18 cellular contexts compared by ENCODE assay signal in the genomic region with DNA sequence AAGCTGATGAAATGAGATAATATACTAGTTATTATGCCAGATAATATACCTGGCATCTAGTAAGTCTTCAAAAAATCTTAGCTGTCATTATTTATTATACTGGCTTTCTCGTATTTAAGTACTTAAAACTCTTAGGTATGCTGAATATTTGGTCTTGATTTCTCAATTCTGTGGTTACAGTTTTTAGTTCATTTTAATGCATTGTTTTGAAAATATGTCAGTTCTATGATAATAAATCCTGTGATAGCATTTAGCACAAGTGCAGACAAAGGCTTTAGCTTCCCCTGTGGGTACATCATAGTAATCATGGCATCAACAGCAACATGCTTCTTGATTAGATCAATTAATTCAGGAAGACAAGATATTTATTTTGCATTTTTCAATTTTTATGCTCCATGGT.
"Had no signal": no experiment of that assay in that cellular context is flagged by ENCODE, and none has a peak within 500 bp of the region (broad histone marks: within the 10 kb centered on the region; RNA-seq: fewer than 3 reads in every experiment).

No MANE protein-coding gene starts in this region.

- H3K27ac Mint-ChIP-seq: activated naive CD8-positive, alpha-beta T cell; endodermal cell; mesothelial cell of epicardium; natural killer cell treated with Interleukin-12 subunit alpha and Interleukin-12 subunit beta and Interleukin-15 and Interleukin-18, amount 100 ng/mL, for 72 hours; stimulated activated naive B cell treated with anti-CD40 and anti-IgM and Interleukin-4, amounts not matched to agents 10 μg/mL and 1 μg/mL and 100 μg/mL, for 72 hours had no signal

- H3K4me1 ChIP-seq: parathyroid adenoma, upper lobe of right lung had no signal

- H3K27me3 Mint-ChIP-seq: natural killer cell treated with Interleukin-12 subunit alpha and Interleukin-12 subunit beta and Interleukin-15 and Interleukin-18, amount 100 ng/mL, for 72 hours; stimulated activated naive B cell treated with anti-CD40 and anti-IgM and Interleukin-4, amounts not matched to agents 10 μg/mL and 1 μg/mL and 100 μg/mL, for 72 hours had no signal

- H3K4me3 Mint-ChIP-seq: activated naive CD8-positive, alpha-beta T cell; endodermal cell; mesothelial cell of epicardium; natural killer cell treated with Interleukin-12 subunit alpha and Interleukin-12 subunit beta and Interleukin-15 and Interleukin-18, amount 100 ng/mL, for 72 hours; stimulated activated naive B cell treated with anti-CD40 and anti-IgM and Interleukin-4, amounts not matched to agents 10 μg/mL and 1 μg/mL and 100 μg/mL, for 72 hours had no signal

- H3K36me3 ChIP-seq: neutrophil, thoracic aorta, upper lobe of right lung had no signal

- H3K27me3 ChIP-seq: neutrophil, upper lobe of right lung had no signal

- DNase-seq: activated CD4-positive, alpha-beta T cell treated with anti-CD3 and anti-CD28 coated beads, Interleukin-2, amount 50 U/mL, for 48 hours; amygdala; endodermal cell; erythroblast; kidney; stimulated activated CD4-positive, alpha-beta T cell treated with anti-CD3 and anti-CD28 coated beads, Interleukin-4, amount 100 ng/mL, for 4 hours; stimulated activated naive B cell treated with anti-CD40 and anti-IgM and Interleukin-4, amounts not matched to agents 10 μg/mL and 1 μg/mL and 100 μg/mL, for 72 hours; SW 1271; upper lobe of right lung had no signal

- H3K4me3 ChIP-seq: thoracic aorta, upper lobe of right lung had no signal

- FAIRE-seq: frontal cortex, kidney had no signal

- H3K4me1 Mint-ChIP-seq: mesothelial cell of epicardium; stimulated activated naive B cell treated with anti-CD40 and anti-IgM and Interleukin-4, amounts not matched to agents 10 μg/mL and 1 μg/mL and 100 μg/mL, for 72 hours had no signal

- H3K27ac ChIP-seq: neutrophil, parathyroid adenoma, thoracic aorta, upper lobe of right lung had no signal

- H2AFZ ChIP-seq: parathyroid adenoma had no signal

- H3K36me3 Mint-ChIP-seq: activated naive CD8-positive, alpha-beta T cell; mesothelial cell of epicardium; natural killer cell treated with Interleukin-12 subunit alpha and Interleukin-12 subunit beta and Interleukin-15 and Interleukin-18, amount 100 ng/mL, for 72 hours; stimulated activated naive B cell treated with anti-CD40 and anti-IgM and Interleukin-4, amounts not matched to agents 10 μg/mL and 1 μg/mL and 100 μg/mL, for 72 hours had no signal

- H3K9me3 Mint-ChIP-seq: endodermal cell; mesothelial cell of epicardium; stimulated activated naive B cell treated with anti-CD40 and anti-IgM and Interleukin-4, amounts not matched to agents 10 μg/mL and 1 μg/mL and 100 μg/mL, for 72 hours had no signal

- ATAC-seq: left lobe of liver; natural killer cell treated with Interleukin-12 subunit alpha and Interleukin-12 subunit beta and Interleukin-15 and Interleukin-18, amount 100 ng/mL, for 72 hours; sciatic nerve; stimulated activated naive B cell treated with anti-CD40 and anti-IgM and Interleukin-4, amounts not matched to agents 10 μg/mL and 1 μg/mL and 100 μg/mL, for 72 hours; upper lobe of right lung had no signal

- H3K79me2 ChIP-seq: parathyroid adenoma had no signal
